In genomic region chr22:46737105-46737975, GRCh38 we compare ENCODE assay signal across 8 cellular contexts. TPM values are rescaled to one million over a fixed set of nuclear protein-coding genes. Genes with fewer than 3 reads are reported as not detected.
DNase-seq lines count a peak whose midpoint lies in the region; ATAC-seq, FAIRE-seq and TF ChIP-seq lines count a peak whose summit lies in the region.

No MANE protein-coding gene starts in this region.

- peaks cover 30% of the 10 kb centered on the region for H3K79me2 ChIP-seq in OCI-LY1 (ENCODE audit: insufficient read depth, low read length)

- H3K4me2 ChIP-seq in OCI-LY1 (ENCODE audit: low read length), result peak overlapping the region; percentile 77

- H3K27me3 ChIP-seq in H7 (ENCODE audit: control insufficient read depth, insufficient read depth, low read length), result no peaks in the 10 kb centered on the region
- no peaks in the 10 kb centered on the region for H3K27me3 ChIP-seq in OCI-LY1 (ENCODE audit: insufficient read depth, low read length)
- no peaks in the 10 kb centered on the region for H3K27me3 ChIP-seq in pancreas

- peaks cover 3% of the 10 kb centered on the region; the same call in 1 of the 2 replicates for H3K36me3 ChIP-seq in H7 (replicated peaks; ENCODE audit: control insufficient read depth, insufficient read depth, low read length)
- H3K36me3 ChIP-seq in OCI-LY1 (ENCODE audit: insufficient read depth, low read length), result no peaks in the 10 kb centered on the region
- no peaks in the 10 kb centered on the region for H3K36me3 ChIP-seq in pancreas

- no peak for TF ChIP-seq CTCF in OCI-LY1 (IDR thresholded peaks at IDR 0.05; ENCODE audit: low read length)
- no peak for TF ChIP-seq CTCF in pancreas (IDR thresholded peaks at IDR 0.05)

- no peaks in the 10 kb centered on the region for H4K20me1 ChIP-seq in OCI-LY1 (ENCODE audit: insufficient read depth, low read length)

- peak; percentile 11 to 41 (median 25) for ATAC-seq in pancreas
- no peak for ATAC-seq in GM21528 (IDR thresholded peaks at IDR 0.05; ENCODE audit: low FRiP score, unreplicated experiment)

- peak overlapping the region; percentile 96 for H3K27ac ChIP-seq in OCI-LY1 (ENCODE audit: low read depth, low read length, poor library complexity, severe bottlenecking)
- peak overlapping the region; percentile 47 to 90 (median 82) for H3K27ac ChIP-seq in pancreas

- H3F3A ChIP-seq in OCI-LY1 (ENCODE audit: insufficient read depth, low read length), result no peaks in the 10 kb centered on the region; the same call in 1 of the 2 replicates

- intact Hi-C loops in pancreas (cut with DNase I), result loop anchor here in 1 of 3 donors (10.0 kb wide), 1 partner anchor 163 kb away; no protein-coding TSS in a partner anchor

- H3K9me3 ChIP-seq in OCI-LY1 (ENCODE audit: low read length) (no peaks in the 10 kb centered on the region), pancreas (no peaks in the 10 kb centered on the region)

- no peaks in the 10 kb centered on the region for H3K9me2 ChIP-seq in OCI-LY1 (ENCODE audit: low read depth, low read length)

- H3K9ac ChIP-seq in OCI-LY1 (ENCODE audit: low read length), result peak overlapping the region; percentile 62

- WGBS in pancreas, 2 donors, result 2% methylated on average over 36 to 53 of the region's 53 CpGs

- H3K4me3 ChIP-seq in H7 (ENCODE audit: insufficient read depth, low read depth, low read length) (peak overlapping the region; percentile 65), OCI-LY1 (ENCODE audit: low read depth, low read length, poor library complexity, severe bottlenecking) (peak overlapping the region; percentile 94), pancreas (peak overlapping the region; percentile 57 to 82 (median 65))

- H3K4me1 ChIP-seq in OCI-LY1 (ENCODE audit: insufficient read depth, low read length, severe bottlenecking) (peaks cover 57% of the 10 kb centered on the region), pancreas (peaks cover 46 to 52% (median 47%) of the 10 kb centered on the region in 3 donors)

- no peak overlapping the region for H2AFZ ChIP-seq in OCI-LY1 (ENCODE audit: low read length)

- FAIRE-seq in pancreas (lab: Jason Lieb, UNC), result no peak

- DNase-seq in COLO668 (lab: John Stamatoyannopoulos, UW; ENCODE audit: unreplicated experiment) (peak; percentile 64), H7 (peak; percentile 92), glomerular visceral epithelial cell (ENCODE audit: extremely low spot score) (peak; percentile 22), pancreas (peak in 4 of 6 donors; percentile 46 to 85 (median 74)), cerebellar cortex (ENCODE audit: low spot score) (no peak)
- DNase-seq in activated naive CD4-positive, alpha-beta T cell treated with anti-CD3 and anti-CD28 coated beads, Interleukin-2, amount 50 U/mL, for 16 hours, result peak; percentile 41

RNA-seq across cellular contexts. Expression of gene CERK, which starts 0.7 kb away (rescaled TPM):
- total RNA-seq in H7 (2014; rRNA removed; shearing (Covaris generic)), result 54.8 and 57.2 TPM in 2 replicates
- total RNA-seq in pancreas, result 10 to 100 TPM; 24.7 to 32.7 (median 29.7) TPM
- 10 to 100 TPM; 12.7 to 30.0 TPM for polyA plus RNA-seq in pancreas

RNA-seq across cellular contexts. Expression of gene TBC1D22A, which starts 25.1 kb away (rescaled TPM):
- total RNA-seq in H7 (2014; rRNA removed; shearing (Covaris generic)), result 8.2 and 9.7 TPM in 2 replicates
- 10 to 100 TPM; 14.3 to 17.6 (median 16.3) TPM for total RNA-seq in pancreas
- polyA plus RNA-seq in pancreas, result 10 to 100 TPM; 12.0 to 12.8 TPM
